Comparison of ENCODE assay signal across 34 cellular contexts in the genomic region with DNA sequence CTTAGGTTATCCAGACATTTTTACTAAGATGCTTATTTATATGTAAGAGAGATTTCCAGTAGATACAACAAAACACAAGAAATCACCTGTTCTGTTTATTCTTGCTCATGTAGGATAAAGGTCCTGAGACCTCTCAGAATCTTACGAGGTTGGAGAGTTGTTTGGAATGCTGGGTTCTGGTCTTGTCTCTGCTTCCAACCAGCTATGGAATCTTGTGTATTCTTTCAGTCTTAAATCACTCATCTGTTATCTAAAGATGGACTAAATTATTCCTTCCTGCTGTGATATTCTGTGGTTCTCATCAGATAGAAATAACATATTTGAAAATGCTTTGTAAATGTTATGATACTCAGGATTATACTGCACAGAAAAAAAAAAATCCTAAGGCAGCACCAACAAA. TPM values are rescaled to one million over a fixed set of nuclear protein-coding genes. Genes with fewer than 3 reads are reported as not detected.
"Had no signal": no experiment of that assay in that cellular context is flagged by ENCODE, and none has a peak within 500 bp of the region (broad histone marks: within the 10 kb centered on the region; RNA-seq: fewer than 3 reads in every experiment).

No MANE protein-coding gene starts in this region.

- H3K27ac Mint-ChIP-seq: stimulated activated effector memory CD8-positive, alpha-beta T cell treated with anti-CD3 and anti-CD28 coated beads, Interleukin-12 subunit alpha, Interleukin-12 subunit beta, amount 100 ng/mL, for 72 hours had no signal

- H3K27me3 ChIP-seq: esophagus muscularis mucosa, foreskin keratinocyte, heart right ventricle, left lung, stomach, thyroid gland, vagina had no signal

- H3K4me3 ChIP-seq: coronary artery, esophagus muscularis mucosa, heart right ventricle, left lung, stomach, thyroid gland, vagina had no signal

- H3K27me3 Mint-ChIP-seq: naive thymus-derived CD8-positive, alpha-beta T cell; progenitor cell of endocrine pancreas had no signal

- H3K9me3 ChIP-seq: esophagus muscularis mucosa, heart right ventricle, left lung, stomach, thyroid gland, vagina had no signal

- DNase-seq: dermis blood vessel endothelial cell; effector memory CD4-positive, alpha-beta T cell; foreskin keratinocyte; glutamatergic neuron; heart right ventricle; hippocampal formation; left cardiac atrium; left lung; mesenchymal stem cell; midbrain; naive thymus-derived CD8-positive, alpha-beta T cell; stimulated activated CD4-positive, alpha-beta T cell treated with anti-CD3 and anti-CD28 coated beads, Interleukin-2, amount 100 ng/mL, for 24 hours; stimulated activated CD4-positive, alpha-beta T cell treated with anti-CD3 and anti-CD28 coated beads, Interleukin-4, amount 100 ng/mL, for 24 hours; stimulated activated naive CD4-positive, alpha-beta T cell treated with Interleukin-2 at 50 U/mL for 16 hours; stomach; thyroid gland; trophoblast cell had no signal

- H3K9me3 Mint-ChIP-seq: naive thymus-derived CD8-positive, alpha-beta T cell; stimulated activated effector memory CD8-positive, alpha-beta T cell treated with anti-CD3 and anti-CD28 coated beads, Interleukin-12 subunit alpha, Interleukin-12 subunit beta, amount 100 ng/mL, for 72 hours had no signal

- H3K4me1 ChIP-seq: esophagus muscularis mucosa, heart right ventricle, left lung, parathyroid adenoma, stomach, thyroid gland, vagina had no signal

- H3K27ac ChIP-seq: coronary artery, esophagus muscularis mucosa, foreskin keratinocyte, heart right ventricle, left lung, parathyroid adenoma, stomach, thyroid gland, vagina had no signal

- ATAC-seq: foreskin keratinocyte; heart right ventricle; left cardiac atrium; left lung; naive thymus-derived CD8-positive, alpha-beta T cell; sciatic nerve; stimulated activated effector memory CD8-positive, alpha-beta T cell treated with anti-CD3 and anti-CD28 coated beads, Interleukin-12 subunit alpha, Interleukin-12 subunit beta, amount 100 ng/mL, for 72 hours had no signal

- H3K4me1 Mint-ChIP-seq: stimulated activated effector memory CD8-positive, alpha-beta T cell treated with anti-CD3 and anti-CD28 coated beads, Interleukin-12 subunit alpha, Interleukin-12 subunit beta, amount 100 ng/mL, for 72 hours had no signal

- H3K4me3 Mint-ChIP-seq: naive thymus-derived CD8-positive, alpha-beta T cell; stimulated activated effector memory CD8-positive, alpha-beta T cell treated with anti-CD3 and anti-CD28 coated beads, Interleukin-12 subunit alpha, Interleukin-12 subunit beta, amount 100 ng/mL, for 72 hours had no signal

RNA-seq across cellular contexts. Expression of a gene that starts 21.3 kb away (rescaled TPM):
- total RNA-seq: dermis blood vessel endothelial cell; endothelial cell of umbilical vein; epithelial cell of proximal tubule; foreskin keratinocyte; heart right ventricle; kidney epithelial cell; left cardiac atrium; left lung; lower leg skin; naive thymus-derived CD8-positive, alpha-beta T cell; sciatic nerve; skeletal muscle tissue; stomach; subcutaneous adipose tissue; temporal lobe; thyroid gland; ureter; vagina had no signal
- polyA plus RNA-seq: endothelial cell of umbilical vein; naive thymus-derived CD8-positive, alpha-beta T cell had no signal

RNA-seq across cellular contexts. Expression of a gene that starts 58.5 kb away (rescaled TPM):
- total RNA-seq: dermis blood vessel endothelial cell, endothelial cell of umbilical vein, epithelial cell of proximal tubule, esophagus muscularis mucosa, fibroblast of lung, kidney epithelial cell, left lung, osteoblast, sciatic nerve, stomach, subcutaneous adipose tissue, ureter, vagina had no signal
- polyA plus RNA-seq: endothelial cell of umbilical vein, foreskin keratinocyte, heart right ventricle had no signal
